14 cellular contexts compared by ENCODE assay signal in genomic region chr12:118166946-118167345, GRCh38. TPM values are rescaled to one million over a fixed set of nuclear protein-coding genes. Genes with fewer than 3 reads are reported as not detected.
DNase-seq lines count a peak whose midpoint lies in the region; ATAC-seq and TF ChIP-seq lines count a peak whose summit lies in the region.
"Had no signal": no experiment of that assay in that cellular context is flagged by ENCODE, and none has a peak within 500 bp of the region (broad histone marks: within the 10 kb centered on the region; RNA-seq: fewer than 3 reads in every experiment).

No MANE protein-coding gene starts in this region.

- CTCF ChIA-PET in OCI-LY7 (lab: Charles Lee; ENCODE audit: unreplicated experiment) = interaction anchor here (1.0 kb wide), 1 partner anchor 209 kb away, joined by 3 read pairs; the partner anchor contains the start of gene SUDS3

- peaks cover 59% of the 10 kb centered on the region for H3K36me3 ChIP-seq in OCI-LY7 (ENCODE audit: insufficient read depth, low read length)

- POLR2A ChIA-PET in OCI-LY7 (lab: Charles Lee) = interaction anchor here (0.6 to 0.7 kb wide), 2 partner anchors 23 to 177 kb away, joined by 3 to 4 read pairs; no protein-coding TSS in a partner anchor

- no peak overlapping the region for H3K27ac ChIP-seq in OCI-LY7 (ENCODE audit: low read depth, low read length, poor library complexity, severe bottlenecking)
- H3K27ac ChIP-seq: coronary artery, HL-60 had no signal

- no peaks in the 10 kb centered on the region for H4K20me1 ChIP-seq in OCI-LY7 (ENCODE audit: insufficient read depth, low read length)

- peak; percentile 99 for ATAC-seq in GM18511 (IDR thresholded peaks at IDR 0.05; ENCODE audit: unreplicated experiment)
- peak; percentile 99 for ATAC-seq in GM19455 (IDR thresholded peaks at IDR 0.05; ENCODE audit: unreplicated experiment)
- ATAC-seq in HG02981 (IDR thresholded peaks at IDR 0.05; ENCODE audit: unreplicated experiment) = peak; percentile 99
- no peak for ATAC-seq in omental fat pad (ENCODE audit: low FRiP score)
- ATAC-seq: SK-N-SH treated with all-trans-retinoic acid at 6 μM for 48 hours had no signal

- 0 out of 2 replicates have a peak, but pooled peaks cover 3% of the 10 kb centered on the region for H3K9me2 ChIP-seq in OCI-LY7 (ENCODE audit: insufficient read depth, low read length)

- H3K4me1 ChIP-seq in OCI-LY7 (ENCODE audit: insufficient read depth, low read length, poor library complexity, severe bottlenecking) = peaks cover 6% of the 10 kb centered on the region

- no peak for TF ChIP-seq CTCF in OCI-LY7 (conservative IDR thresholded peaks at IDR 0.05; ENCODE audit: low read length)
- no peak for TF ChIP-seq CTCF in omental fat pad (IDR thresholded peaks at IDR 0.05)

- no peaks in the 10 kb centered on the region for H3K9me3 ChIP-seq in OCI-LY7 (ENCODE audit: low read length)

- BruUV-seq in OCI-LY7 (replicated peaks; lab: Mats Ljungman, UMichigan) = no TSS peak

- intact Hi-C loops in OCI-LY7 (cut with micrococcal nuclease; ENCODE audit: unreplicated experiment) = no loop called here

- H2AFZ ChIP-seq in OCI-LY7 (ENCODE audit: low read length) = no peak overlapping the region

- no peaks in the 10 kb centered on the region for H3K79me2 ChIP-seq in OCI-LY7 (ENCODE audit: insufficient read depth, low read depth, low read length)

- H3K4me3 ChIP-seq in OCI-LY7 (ENCODE audit: low read depth, low read length, poor library complexity, severe bottlenecking) = no peak overlapping the region
- H3K4me3 ChIP-seq: coronary artery had no signal

- H3K4me2 ChIP-seq in OCI-LY7 (ENCODE audit: low read length) = no peak overlapping the region; the same call in 1 of the 2 replicates

- peak; percentile 6 for DNase-seq in OCI-LY7 (ENCODE audit: low spot score)
- DNase-seq in omental fat pad (ENCODE audit: low spot score) = no peak
- DNase-seq in COLO829 (ENCODE audit: low spot score) = no peak
- no peak for DNase-seq in NCI-H1694 treated with DMSO at 0.1 percent for 48 hours (lab: John Stamatoyannopoulos, UW)
- no peak for DNase-seq in GOT3 (lab: John Stamatoyannopoulos, UW)
- DNase-seq: DMS79 treated with DMSO at 0.1 percent for 48 hours; NCI-H2107; stimulated activated CD4-positive, alpha-beta T cell treated with anti-CD3 and anti-CD28 coated beads, Interleukin-4, amount 100 ng/mL, for 4 hours had no signal

RNA-seq across cellular contexts. Expression of gene PEBP1, which starts 31.0 kb away (rescaled TPM):
- 128 and 135 TPM in 2 replicates for total RNA-seq in OCI-LY7 (2014; rRNA removed; shearing (Covaris generic))
- total RNA-seq in OCI-LY7 (2022) (138 and 154 TPM in 2 replicates), omental fat pad (100 to 1,000 TPM; 239 to 445 (median 292) TPM)
